Comparison of ENCODE assay signal across 20 cellular contexts in the genomic region with DNA sequence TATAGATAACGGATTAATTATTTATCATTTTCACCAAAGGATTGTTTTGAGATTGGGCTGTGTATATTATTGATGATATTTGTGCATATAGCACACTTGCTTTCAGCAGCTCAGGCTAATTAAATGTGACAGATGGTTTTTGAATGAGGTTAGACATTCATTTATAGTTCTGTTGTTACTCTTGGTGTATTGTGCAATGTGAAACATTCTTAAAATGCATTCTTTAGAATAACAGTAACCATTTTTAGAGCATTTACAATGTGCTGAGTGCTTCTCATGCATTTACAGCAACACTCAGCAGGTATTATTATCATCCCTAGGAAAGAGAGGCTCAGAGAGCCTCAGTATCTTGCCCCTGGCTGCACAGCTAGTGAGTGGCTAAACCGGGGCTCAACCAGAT. TPM values are rescaled to one million over a fixed set of nuclear protein-coding genes. Genes with fewer than 3 reads are reported as not detected.
A peak's percentile ranks its signal among the peaks of the same experiment; 100 is the strongest.
DNase-seq lines count a peak whose midpoint lies in the region; ATAC-seq, FAIRE-seq and TF ChIP-seq lines count a peak whose summit lies in the region.
"Had no signal": no experiment of that assay in that cellular context is flagged by ENCODE, and none has a peak within 500 bp of the region (broad histone marks: within the 10 kb centered on the region; RNA-seq: fewer than 3 reads in every experiment).

No MANE protein-coding gene starts in this region.

- peaks cover 3 to 6% of the 10 kb centered on the region in 2 experiments; a peak in 4 of 5 replicates for H3K4me1 ChIP-seq in K562 (replicated peaks in 1 of 2; ENCODE audit: control insufficient read depth in 2 of 2, insufficient read depth in 2 of 2, low read length in 2 of 2)
- H3K4me1 ChIP-seq in naive thymus-derived CD4-positive, alpha-beta T cell (ENCODE audit: control insufficient read depth in 2 of 2, insufficient read depth in 2 of 2, low read length in 2 of 2) = peaks cover 14 to 36% of the 10 kb centered on the region in 2 donors
- H3K4me1 ChIP-seq: pancreas, tibial artery had no signal

- no peak for TF ChIP-seq EP300 in K562 (IDR thresholded peaks at IDR 0.05; ENCODE audit: low read length)

- H3K4me3 Mint-ChIP-seq in CD4-positive, alpha-beta T cell = no peak overlapping the region
- H3K4me3 Mint-ChIP-seq in naive thymus-derived CD4-positive, alpha-beta T cell = no peak overlapping the region
- H3K4me3 Mint-ChIP-seq: activated naive CD4-positive, alpha-beta T cell treated with anti-CD3 and anti-CD28 coated beads, Interleukin-2, amount 50 U/mL, for 24 hours had no signal

- peaks cover 92% of the 10 kb centered on the region for H3K36me3 ChIP-seq in K562 (ENCODE audit: control insufficient read depth, insufficient read depth, low read length)
- H3K36me3 ChIP-seq in naive thymus-derived CD4-positive, alpha-beta T cell (ENCODE audit: control insufficient read depth in 2 of 3, insufficient read depth in 3 of 3, low read length in 3 of 3) = peaks cover 16 to 65% (median 16%) of the 10 kb centered on the region in 3 experiments

- peaks cover 84% of the 10 kb centered on the region for H3K36me3 Mint-ChIP-seq in CD4-positive, alpha-beta T cell (ENCODE audit: low read depth)
- H3K36me3 Mint-ChIP-seq in naive thymus-derived CD4-positive, alpha-beta T cell = peaks cover 9 to 48% (median 24%) of the 10 kb centered on the region in 5 donors

- H3K27ac ChIP-seq in CD4-positive, alpha-beta T cell (ENCODE audit: low read depth, low read length) = no peak overlapping the region
- H3K27ac ChIP-seq in K562 (ENCODE audit: extremely low read depth, low read depth, low read length) = no peak overlapping the region
- peak overlapping the region; percentile 27 for H3K27ac ChIP-seq in naive thymus-derived CD4-positive, alpha-beta T cell (ENCODE audit: low read depth, low read length)
- H3K27ac ChIP-seq: pancreas, tibial artery had no signal

- TF ChIP-seq POLR2A in K562 (conservative IDR thresholded peaks at IDR 0.05) = no peak

- H3K27ac Mint-ChIP-seq in CD4-positive, alpha-beta T cell = peak overlapping the region; percentile 69
- H3K27ac Mint-ChIP-seq in naive thymus-derived CD4-positive, alpha-beta T cell = peak overlapping the region in 6 of 9 donors; percentile 41 to 89 (median 52)

- in situ Hi-C loops in K562 (cut with MboI) = no loop called here

- POLR2A ChIA-PET in CD4-positive, alpha-beta T cell (lab: Charles Lee) = interaction anchor here (0.6 to 1.6 kb wide), 2 partner anchors 12 to 23 kb away, joined by 3 to 4 read pairs; no protein-coding TSS in a partner anchor
- POLR2A ChIA-PET in K562 (lab: Yijun Ruan, JAX) = interaction anchor here (0.6 to 1.3 kb wide), 5 partner anchors 9 to 158 kb away, joined by 3 to 6 read pairs (median 4); no protein-coding TSS in a partner anchor
- POLR2A ChIA-PET in naive thymus-derived CD4-positive, alpha-beta T cell (lab: Charles Lee) = interaction anchor here (1.0 to 4.2 kb wide), 5 partner anchors 10 to 23 kb away, joined by 4 to 19 read pairs (median 5); a partner anchor contains a TSS

- H3K9me3 ChIP-seq in CD4-positive, alpha-beta T cell (ENCODE audit: control insufficient read depth, low read length) = no peaks in the 10 kb centered on the region
- H3K9me3 ChIP-seq in K562 (replicated peaks; ENCODE audit: control insufficient read depth, insufficient read depth, low read depth, low read length) = no peaks in the 10 kb centered on the region
- H3K9me3 ChIP-seq in naive thymus-derived CD4-positive, alpha-beta T cell (ENCODE audit: control insufficient read depth in 2 of 3, low read length in 3 of 3) = no peaks in the 10 kb centered on the region
- H3K9me3 ChIP-seq: mucosa of descending colon, pancreas, Peyer's patch, tibial artery had no signal

- no peak for DNase-seq in CD4-positive, alpha-beta T cell
- DNase-seq in HCEC 1CT (peak; percentile 26), K562 (ENCODE audit: extremely low read depth in 1 of 4, low spot score in 3 of 4) (no peak), UCSD-AML1 (lab: John Stamatoyannopoulos, UW; ENCODE audit: unreplicated experiment) (no peak), ecto neural progenitor cell (ENCODE audit: low spot score) (no peak)
- no peak for DNase-seq in naive thymus-derived CD4-positive, alpha-beta T cell
- no peak for DNase-seq in NK-92 treated with Interleukin-12 subunit alpha and Interleukin-12 subunit beta, amount 100 ng/mL, for 24 hours (lab: John Stamatoyannopoulos, UW)
- DNase-seq: C1 segment of cervical spinal cord, DND-41, foreskin melanocyte, mucosa of descending colon, NCI-H2107, NCI-H748 treated with DMSO at 0.1 percent for 48 hours, small intestine, SW 1271, tibial artery had no signal

- no peak overlapping the region for H3K9ac ChIP-seq in K562 (ENCODE audit: insufficient read depth in 1 of 2, low read depth in 2 of 2, low read length in 2 of 2)

- WGBS in K562 (ENCODE audit: insufficient coverage, low coverage, missing lambda C conversion rate) = 92% methylated on average over 2 of the region's 2 CpGs

- no peak for TF ChIP-seq RAD21 in K562 (CRISPR knock-in tag; conservative IDR thresholded peaks at IDR 0.05 in 1 of 2, IDR thresholded peaks at IDR 0.05 in 1 of 2)

- H3K4me3 ChIP-seq in K562 = no peak overlapping the region
- H3K4me3 ChIP-seq in naive thymus-derived CD4-positive, alpha-beta T cell (ENCODE audit: low read length) = no peak overlapping the region
- H3K4me3 ChIP-seq: mucosa of descending colon, pancreas, Peyer's patch, tibial artery had no signal

- H3K27me3 Mint-ChIP-seq in CD4-positive, alpha-beta T cell = no peaks in the 10 kb centered on the region
- no peaks in the 10 kb centered on the region for H3K27me3 Mint-ChIP-seq in naive thymus-derived CD4-positive, alpha-beta T cell
- H3K27me3 Mint-ChIP-seq: activated naive CD4-positive, alpha-beta T cell treated with anti-CD3 and anti-CD28 coated beads, Interleukin-2, amount 50 U/mL, for 24 hours had no signal

- H4K20me1 ChIP-seq in K562 (replicated peaks; ENCODE audit: control insufficient read depth, insufficient read depth, low read length) = no peaks in the 10 kb centered on the region

- no peaks in the 10 kb centered on the region for H3K9me3 Mint-ChIP-seq in CD4-positive, alpha-beta T cell
- H3K9me3 Mint-ChIP-seq in naive thymus-derived CD4-positive, alpha-beta T cell = peaks cover 0 to 1% (median 0%) of the 10 kb centered on the region in 11 donors
- H3K9me3 Mint-ChIP-seq: activated naive CD4-positive, alpha-beta T cell treated with anti-CD3 and anti-CD28 coated beads, Interleukin-2, amount 50 U/mL, for 24 hours had no signal

- no peak for FAIRE-seq in K562 (lab: Jason Lieb, UNC)
- FAIRE-seq: pancreas, small intestine had no signal

- peaks cover 67% of the 10 kb centered on the region for H3K4me1 Mint-ChIP-seq in CD4-positive, alpha-beta T cell (ENCODE audit: low read depth)
- peaks cover 7 to 64% (median 55%) of the 10 kb centered on the region in 7 donors for H3K4me1 Mint-ChIP-seq in naive thymus-derived CD4-positive, alpha-beta T cell

- peaks cover 8% of the 10 kb centered on the region for H3K79me2 ChIP-seq in K562 (ENCODE audit: control insufficient read depth, insufficient read depth, low read length)

- H2AFZ ChIP-seq in K562 (ENCODE audit: low read depth, low read length) = no peak overlapping the region

- H3K4me2 ChIP-seq in K562 (ENCODE audit: insufficient read depth, low read length) = no peak overlapping the region

- H3K27me3 ChIP-seq in CD4-positive, alpha-beta T cell (ENCODE audit: control insufficient read depth, insufficient read depth, low read length) = no peaks in the 10 kb centered on the region
- H3K27me3 ChIP-seq in K562 (ENCODE audit: control insufficient read depth in 2 of 2, insufficient read depth in 2 of 2, low read length in 2 of 2) = no peaks in the 10 kb centered on the region
- H3K27me3 ChIP-seq in naive thymus-derived CD4-positive, alpha-beta T cell (ENCODE audit: control insufficient read depth in 2 of 2, insufficient read depth in 2 of 2, low read length in 2 of 2) = no peaks in the 10 kb centered on the region
- H3K27me3 ChIP-seq: pancreas, Peyer's patch, tibial artery had no signal

- no peak for TF ChIP-seq CTCF in CD4-positive, alpha-beta T cell (IDR thresholded peaks at IDR 0.05)
- TF ChIP-seq CTCF in K562 (IDR thresholded peaks at IDR 0.05 in 2 of 3, conservative IDR thresholded peaks at IDR 0.05 in 1 of 3; ENCODE audit: insufficient read depth in 2 of 3, low read depth in 1 of 3, low read length in 3 of 3) = no peak

- ATAC-seq in CD4-positive, alpha-beta T cell (ENCODE audit: poor library complexity) = no peak
- no peak for ATAC-seq in K562
- ATAC-seq in naive thymus-derived CD4-positive, alpha-beta T cell = no peak
- ATAC-seq: left lobe of liver, mucosa of descending colon, pancreas had no signal

- no TSS peak for BruUV-seq in K562 (replicated peaks; lab: Mats Ljungman, UMichigan)

- intact Hi-C loops in CD4-positive, alpha-beta T cell (cut with DNase I, micrococcal nuclease) = no loop called here
- intact Hi-C loops in K562 (cut with micrococcal nuclease) = no loop called here
- intact Hi-C loops in naive thymus-derived CD4-positive, alpha-beta T cell (cut with micrococcal nuclease) = no loop called here

- CTCF ChIA-PET in CD4-positive, alpha-beta T cell (lab: Charles Lee) = interaction anchor here (1.2 to 1.7 kb wide), 2 partner anchors 11 to 111 kb away, joined by 3 read pairs; no protein-coding TSS in a partner anchor
- CTCF ChIA-PET in K562 (lab: Yijun Ruan, JAX; ENCODE audit: low intra/inter-chr PET ratio) = no interaction called here
- CTCF ChIA-PET in naive thymus-derived CD4-positive, alpha-beta T cell (lab: Charles Lee) = interaction anchor here (0.6 to 1.4 kb wide), 3 partner anchors 39 to 163 kb away, joined by 3 to 5 read pairs (median 4); a partner anchor contains a TSS

- H3K9me1 ChIP-seq in K562 (ENCODE audit: control insufficient read depth, insufficient read depth, low read length) = no peaks in the 10 kb centered on the region

RNA-seq across cellular contexts. Expression of a gene that starts 23.8 kb away (rescaled TPM):
- 10 to 100 TPM; 70.5 to 74.0 TPM for total RNA-seq in CD4-positive, alpha-beta T cell
- 95.6 and 146 TPM in 2 replicates for total RNA-seq in K562 (2011; cell fraction: chromatin; rRNA removed; ENCODE audit: low replicate concordance)
- 97.0 and 106 TPM in 2 replicates for total RNA-seq in K562 (2011; cell fraction: nucleolus; rRNA removed)
- total RNA-seq in K562 (2011; cell fraction: nucleoplasm; rRNA removed) = 94.6 and 118 TPM in 2 replicates
- total RNA-seq in K562 (2014; rRNA removed) (181 and 197 TPM in 2 replicates), K562 (2014; rRNA removed; fragmentation: Illumina TruSeq; extraction: Trizol) (124 and 133 TPM in 2 replicates), K562 (2015; rRNA removed; fragmentation: Illumina TruSeq; extraction: Trizol) (151 and 156 TPM in 2 replicates), K562 (2021) (127 and 133 TPM in 2 replicates)
- polyA plus RNA-seq in K562 (2011; rRNA removed) (124 and 143 TPM in 2 replicates), K562 (2014; fragmentation: Illumina TruSeq; extraction: Trizol) (137 TPM in 2 replicates), K562 (2014; fragmentation: Nextera tagmentation; extraction: Ambion mirVana) (10 to 100 TPM; 37.1 to 64.3 TPM), K562 (2014; rRNA removed) (127 and 141 TPM in 2 replicates)
- 138 and 150 TPM in 2 replicates for polyA plus RNA-seq in K562 (2011; cell fraction: cytosol; rRNA removed)
- polyA plus RNA-seq in K562 (2011; cell fraction: nucleus; rRNA removed) = 49.2 and 61.9 TPM in 2 replicates
- 189 and 211 TPM in 2 replicates for polyA plus RNA-seq in K562 (2012)
- 139 and 167 TPM in 2 replicates for polyA minus RNA-seq in K562 (2011; rRNA and poly(A)+ RNA removed)
- polyA minus RNA-seq in K562 (2011; cell fraction: cytosol; rRNA and poly(A)+ RNA removed) = 63.5 and 72.7 TPM in 2 replicates
- 26.9 and 42.3 TPM in 2 replicates for polyA minus RNA-seq in K562 (2011; cell fraction: nucleus; rRNA and poly(A)+ RNA removed)
- total RNA-seq in naive thymus-derived CD4-positive, alpha-beta T cell = 10 to 100 TPM; 16.3 to 58.9 (median 51.8) TPM
- 10 to 100 TPM; 33.0 to 33.2 TPM for polyA plus RNA-seq in naive thymus-derived CD4-positive, alpha-beta T cell

RNA-seq across cellular contexts. Expression of a gene that starts 38.7 kb away (rescaled TPM):
- 10 to 100 TPM; 23.5 to 23.6 TPM for total RNA-seq in CD4-positive, alpha-beta T cell
- 24.8 and 33.6 TPM in 2 replicates for total RNA-seq in K562 (2011; cell fraction: chromatin; rRNA removed; ENCODE audit: low replicate concordance)
- 15.1 and 15.7 TPM in 2 replicates for total RNA-seq in K562 (2011; cell fraction: nucleolus; rRNA removed)
- 20.1 and 31.3 TPM in 2 replicates for total RNA-seq in K562 (2011; cell fraction: nucleoplasm; rRNA removed)
- total RNA-seq in K562 (2014; rRNA removed) (17.9 and 24.7 TPM in 2 replicates), K562 (2014; rRNA removed; fragmentation: Illumina TruSeq; extraction: Trizol) (17.0 and 17.5 TPM in 2 replicates), K562 (2015; rRNA removed; fragmentation: Illumina TruSeq; extraction: Trizol) (12.2 and 13.3 TPM in 2 replicates), K562 (2021) (41.0 and 48.5 TPM in 2 replicates)
- polyA plus RNA-seq in K562 (2011; rRNA removed) (19.1 and 24.8 TPM in 2 replicates), K562 (2014; fragmentation: Illumina TruSeq; extraction: Trizol) (34.1 and 40.0 TPM in 2 replicates), K562 (2014; fragmentation: Nextera tagmentation; extraction: Ambion mirVana) (1 to 10 TPM; 7.6 to 8.3 TPM), K562 (2014; rRNA removed) (30.1 and 32.7 TPM in 2 replicates)
- polyA plus RNA-seq in K562 (2011; cell fraction: cytosol; rRNA removed) = 17.9 and 36.4 TPM in 2 replicates
- 22.9 and 38.7 TPM in 2 replicates for polyA plus RNA-seq in K562 (2011; cell fraction: nucleus; rRNA removed)
- 21.4 and 21.8 TPM in 2 replicates for polyA plus RNA-seq in K562 (2012)
- 12.4 and 15.6 TPM in 2 replicates for polyA minus RNA-seq in K562 (2011; rRNA and poly(A)+ RNA removed)
- polyA minus RNA-seq in K562 (2011; cell fraction: cytosol; rRNA and poly(A)+ RNA removed) = 13.0 and 14.8 TPM in 2 replicates
- polyA minus RNA-seq in K562 (2011; cell fraction: nucleus; rRNA and poly(A)+ RNA removed) = 5.8 and 7.0 TPM in 2 replicates
- 100 to 1,000 TPM in 1 of 5 experiments, 10 to 100 TPM in 4; 54.1 to 114 (median 79.7) TPM for total RNA-seq in naive thymus-derived CD4-positive, alpha-beta T cell
- 100 to 1,000 TPM in 1 of 2 donors, 10 to 100 TPM in 1; 57.8 to 107 TPM for polyA plus RNA-seq in naive thymus-derived CD4-positive, alpha-beta T cell
